8 cellular contexts compared by ENCODE assay signal in genomic region chr10:79241990-79242619, GRCh38.
DNase-seq lines count a peak whose midpoint lies in the region; ATAC-seq and TF ChIP-seq lines count a peak whose summit lies in the region.

No MANE protein-coding gene starts in this region.

- H3K27me3 Mint-ChIP-seq in natural killer cell (ENCODE audit: low read depth in 2 of 2), result no peaks in the 10 kb centered on the region

- peak; percentile 10 for TF ChIP-seq POLR2A in esophagus muscularis mucosa (IDR thresholded peaks at IDR 0.05; ENCODE audit: low read depth)

- DNase-seq in AG10803 (ENCODE audit: low read depth) (peak; percentile 67), GM19238 (ENCODE audit: insufficient read length, low spot score) (peak; percentile 60), Kasumi-1 (lab: John Stamatoyannopoulos, UW) (peak; percentile 85 to 88), esophagus muscularis mucosa (ENCODE audit: extremely low spot score) (no peak), natural killer cell (peak; percentile 41), tibial artery (peak; percentile 78 to 88)
- DNase-seq in activated CD8-positive, alpha-beta memory T cell treated with anti-CD3 and anti-CD28 coated beads for 48 hours (ENCODE audit: low read depth in 2 of 3, low spot score in 2 of 3), result peak; percentile 40 to 73 (median 43)

- no peaks in the 10 kb centered on the region for H3K36me3 Mint-ChIP-seq in natural killer cell

- peaks cover 51 to 60% of the 10 kb centered on the region in 2 donors for H3K4me1 Mint-ChIP-seq in natural killer cell

- no peaks in the 10 kb centered on the region for H3K27me3 ChIP-seq in esophagus muscularis mucosa
- H3K27me3 ChIP-seq in tibial artery, result no peaks in the 10 kb centered on the region

- WGBS in esophagus muscularis mucosa, result 14% methylated on average over 7 of the region's 36 CpGs

- H3K4me3 ChIP-seq in AG10803 (ENCODE audit: low read length) (peak overlapping the region; percentile 49), esophagus muscularis mucosa (peak overlapping the region; percentile 64 to 79 (median 66)), tibial artery (peak overlapping the region; percentile 53 to 59)

- H3K4me1 ChIP-seq in esophagus muscularis mucosa (peaks cover 84 to 96% (median 95%) of the 10 kb centered on the region in 4 donors), tibial artery (peaks cover 10 to 87% (median 45%) of the 10 kb centered on the region in 4 donors)

- no peaks in the 10 kb centered on the region for H3K9me3 Mint-ChIP-seq in natural killer cell

- no peak for TF ChIP-seq EP300 in esophagus muscularis mucosa (IDR thresholded peaks at IDR 0.05)

- H3K9me3 ChIP-seq in esophagus muscularis mucosa (no peaks in the 10 kb centered on the region), tibial artery (no peaks in the 10 kb centered on the region)

- peak; percentile 17 to 52 (median 19) for ATAC-seq in natural killer cell
- no peak for ATAC-seq in GM21526 (IDR thresholded peaks at IDR 0.05; ENCODE audit: low FRiP score, unreplicated experiment)

- peak overlapping the region; percentile 91 for H3K4me3 Mint-ChIP-seq in natural killer cell

- H3K36me3 ChIP-seq in esophagus muscularis mucosa, result no peaks in the 10 kb centered on the region
- H3K36me3 ChIP-seq in tibial artery, result no peaks in the 10 kb centered on the region

- peak overlapping the region; percentile 65 to 79 for H3K27ac Mint-ChIP-seq in natural killer cell

- TF ChIP-seq CTCF in AG10803 (conservative IDR thresholded peaks at IDR 0.05; ENCODE audit: low read length) (no peak), esophagus muscularis mucosa (IDR thresholded peaks at IDR 0.05) (no peak), natural killer cell (IDR thresholded peaks at IDR 0.05) (no peak), tibial artery (IDR thresholded peaks at IDR 0.05) (no peak)

- H3K27ac ChIP-seq in esophagus muscularis mucosa (replicated peaks in 1 of 4), result peak overlapping the region; percentile 78 to 91 (median 82)
- H3K27ac ChIP-seq in tibial artery, result peak overlapping the region; percentile 96 to 97

- intact Hi-C loops in esophagus muscularis mucosa (cut with DNase I), result no loop called here
- intact Hi-C loops in natural killer cell (cut with micrococcal nuclease), result no loop called here
- intact Hi-C loops in tibial artery (cut with DNase I; ENCODE audit: low total_unique reads), result loop anchor here (10.0 kb wide), 2 partner anchors 87 to 203 kb away; partner anchors contain the start of gene ZCCHC24
